14 cellular contexts compared by ENCODE assay signal in genomic region chr12:6956332-6956727, GRCh38. TPM values are rescaled to one million over a fixed set of nuclear protein-coding genes. Genes with fewer than 3 reads are reported as not detected.
DNase-seq lines count a peak whose midpoint lies in the region; ATAC-seq and TF ChIP-seq lines count a peak whose summit lies in the region.
"Had no signal": no experiment of that assay in that cellular context is flagged by ENCODE, and none has a peak within 500 bp of the region (broad histone marks: within the 10 kb centered on the region; RNA-seq: fewer than 3 reads in every experiment).

No MANE protein-coding gene starts in this region.

- H3K27me3 Mint-ChIP-seq in T-cell = no peaks in the 10 kb centered on the region
- H3K27me3 Mint-ChIP-seq in endothelial cell (ENCODE audit: unreplicated experiment) = peaks cover 15% of the 10 kb centered on the region

- H3K4me1 Mint-ChIP-seq in T-cell = peaks cover 84 to 89% (median 87%) of the 10 kb centered on the region in 3 donors
- H3K4me1 Mint-ChIP-seq in endothelial cell (ENCODE audit: unreplicated experiment) = peaks cover 38% of the 10 kb centered on the region

- peak; percentile 69 for DNase-seq in activated effector memory CD4-positive, alpha-beta T cell treated with anti-CD3 and anti-CD28 coated beads, Interleukin-2, amount 50 U/mL, for 16 hours
- no peak for DNase-seq in activated effector memory CD4-positive, alpha-beta T cell treated with Interleukin-2 at 50 U/mL for 16 hours
- DNase-seq in T-cell (peak in 2 of 34 experiments; percentile 47 to 49), endothelial cell (ENCODE audit: low spot score) (no peak), anterior cingulate cortex (lab: John Stamatoyannopoulos, UW) (no peak), SW 1271 (lab: John Stamatoyannopoulos, UW) (no peak), COLO668 (lab: John Stamatoyannopoulos, UW; ENCODE audit: unreplicated experiment) (no peak)
- DNase-seq in stimulated activated naive CD8-positive, alpha-beta T cell treated with anti-CD3 and anti-CD28 coated beads, Interleukin-15, Interleukin-2, amounts not matched to agents 100 U/mL and 50 U/mL, for 24 hours = peak; percentile 69
- DNase-seq: GM23248, NCI-H1417, NCI-H526 treated with DMSO at 0.1 percent for 48 hours had no signal

- H3K36me3 Mint-ChIP-seq in T-cell (peaks cover 39% of the 10 kb centered on the region), endothelial cell (ENCODE audit: low read depth, unreplicated experiment) (peaks cover 5% of the 10 kb centered on the region)

- CTCF ChIA-PET in T-cell (lab: Charles Lee) = interaction anchor here in 1 of 2 donors (6.8 kb wide), 1 partner anchor 11 kb away, joined by 126 read pairs; the partner anchor contains the start of genes C12orf57 and RNU7-1

- ATAC-seq in T-cell (replicated peaks in 1 of 4) = no peak
- ATAC-seq in stimulated activated naive CD8-positive, alpha-beta T cell treated with anti-CD3 and anti-CD28 coated beads, Interleukin-15, Interleukin-2, amounts not matched to agents 100 U/mL and 50 U/mL, for 24 hours = no peak

- no peak for TF ChIP-seq CTCF in endothelial cell (IDR thresholded peaks at IDR 0.05; ENCODE audit: unreplicated experiment)

- peak overlapping the region; percentile 92 to 100 for H3K27ac Mint-ChIP-seq in T-cell
- no peak overlapping the region for H3K27ac Mint-ChIP-seq in endothelial cell (ENCODE audit: unreplicated experiment)

- H3K9me3 Mint-ChIP-seq in T-cell (no peaks in the 10 kb centered on the region), endothelial cell (ENCODE audit: unreplicated experiment) (no peaks in the 10 kb centered on the region)

- H3K4me3 Mint-ChIP-seq in T-cell = peak overlapping the region; percentile 28 to 88 (median 31)
- peak overlapping the region; percentile 37 for H3K4me3 Mint-ChIP-seq in endothelial cell (ENCODE audit: unreplicated experiment)

- POLR2A ChIA-PET in T-cell (lab: Charles Lee) = interaction anchor here (0.7 to 1.2 kb wide), 4 partner anchors 10 to 13 kb away, joined by 3 to 6 read pairs (median 4); partner anchors contain the start of genes C12orf57 (in 2 of the 2) and RNU7-1 (in 2 of the 2)

RNA-seq across cellular contexts. Expression of gene PTPN6, which starts 5.2 kb away (rescaled TPM):
- total RNA-seq in T-cell = 100 to 1,000 TPM; 176 to 237 (median 224) TPM
- 22.1 TPM for total RNA-seq in endothelial cell (ENCODE audit: unreplicated experiment)
- total RNA-seq: GM23248 had no signal

RNA-seq across cellular contexts. Expression of gene C12orf57, which starts 12.5 kb away (rescaled TPM):
- 100 to 1,000 TPM; 256 to 466 (median 412) TPM for total RNA-seq in T-cell
- 225 TPM for total RNA-seq in endothelial cell (ENCODE audit: unreplicated experiment)

RNA-seq across cellular contexts. Expression of gene RNU7-1, which starts 12.7 kb away (rescaled TPM):
- total RNA-seq in T-cell (not detected), endothelial cell (ENCODE audit: unreplicated experiment) (not detected)
- total RNA-seq: GM23248, HT-29, lung microvascular endothelial cell, prostate gland had no signal

RNA-seq across cellular contexts. Expression of gene PHB2, which starts 14.1 kb away (rescaled TPM):
- total RNA-seq in T-cell (100 to 1,000 TPM; 144 to 168 (median 154) TPM), endothelial cell (ENCODE audit: unreplicated experiment) (288 TPM)

RNA-seq across cellular contexts. Expression of gene EMG1, which starts 14.4 kb away (rescaled TPM):
- total RNA-seq in T-cell (10 to 100 TPM; 33.6 to 64.5 (median 58.7) TPM), endothelial cell (ENCODE audit: unreplicated experiment) (37.3 TPM)

Comparison
In these comparisons a context has a peak if more than half of its experiments do, and no peak if none do; other contexts are left out.
1. DNase-seq: peak in activated effector memory CD4-positive, alpha-beta T cell treated with anti-CD3 and anti-CD28 coated beads, Interleukin-2, amount 50 U/mL, for 16 hours (single experiment) and stimulated activated naive CD8-positive, alpha-beta T cell treated with anti-CD3 and anti-CD28 coated beads, Interleukin-15, Interleukin-2, amounts not matched to agents 100 U/mL and 50 U/mL, for 24 hours (single experiment); none in activated effector memory CD4-positive, alpha-beta T cell treated with Interleukin-2 at 50 U/mL for 16 hours (single experiment), endothelial cell (single experiment), anterior cingulate cortex (0 of 58), SW 1271 (0 of 2) and COLO668 (single experiment).